In the genomic region with DNA sequence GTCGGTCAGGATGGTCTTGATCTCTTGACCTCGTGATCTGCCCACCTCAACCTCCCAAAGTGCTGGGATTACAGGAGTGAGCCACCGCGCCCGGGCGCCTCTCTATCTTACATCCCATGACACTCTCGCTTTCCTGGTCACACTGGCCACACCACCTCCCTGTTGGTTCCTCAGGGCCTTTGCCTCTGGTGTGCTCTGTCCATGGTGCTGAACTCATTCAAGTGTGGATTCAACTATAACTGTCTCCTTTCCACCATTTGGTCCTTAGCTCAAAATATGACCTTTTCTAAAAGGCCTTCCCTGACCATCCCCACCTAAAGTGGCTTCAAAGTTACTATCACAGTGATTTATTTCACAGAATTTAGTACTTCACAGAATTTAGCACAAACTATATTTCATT, we compare ENCODE assay signal across 18 cellular contexts. TPM values are rescaled to one million over a fixed set of nuclear protein-coding genes. Genes with fewer than 3 reads are reported as not detected.
DNase-seq lines count a peak whose midpoint lies in the region; ATAC-seq and TF ChIP-seq lines count a peak whose summit lies in the region.
"Had no signal": no experiment of that assay in that cellular context is flagged by ENCODE, and none has a peak within 500 bp of the region (broad histone marks: within the 10 kb centered on the region; RNA-seq: fewer than 3 reads in every experiment).

No MANE protein-coding gene starts in this region.

- DNase-seq in ELR (ENCODE audit: low read depth) (peak; percentile 29), Kasumi-1 (lab: John Stamatoyannopoulos, UW) (peak; percentile 7 to 43), activated B cell treated with CpG ODN at 0.5 μM for 24 hours (no peak), left kidney (ENCODE audit: low read depth, low spot score) (peak; percentile 76), smooth muscle cell (lab: John Stamatoyannopoulos, UW; ENCODE audit: unreplicated experiment) (no peak), NCI-H1417 treated with DMSO at 0.1 percent for 48 hours (lab: John Stamatoyannopoulos, UW) (no peak)
- no peak for DNase-seq in effector CD8-positive, alpha-beta T cell (lab: John Stamatoyannopoulos, UW)
- DNase-seq: activated CD4-positive, alpha-beta memory T cell treated with anti-CD3 and anti-CD28 coated beads, Interleukin-2, amount 10 ng/mL, durations not matched to agents 7 days and 5 days; activated naive CD4-positive, alpha-beta T cell; CD4-positive, alpha-beta memory T cell; NCI-H146; NCI-H82; SW 1271 had no signal

- no peak for TF ChIP-seq CTCF in activated B cell treated with CpG ODN at 0.5 μM for 24 hours (IDR thresholded peaks at IDR 0.05)
- no peak for TF ChIP-seq CTCF in smooth muscle cell (IDR thresholded peaks at IDR 0.05; ENCODE audit: borderline replicate concordance, insufficient read depth, poor library complexity, severe bottlenecking)

- intact Hi-C loops in activated B cell treated with CpG ODN at 0.5 μM for 24 hours (cut with micrococcal nuclease), result no loop called here

- H3F3A ChIP-seq in smooth muscle cell (ENCODE audit: low read depth), result no peaks in the 10 kb centered on the region

- H4K20me1 ChIP-seq in smooth muscle cell (ENCODE audit: low read depth), result no peaks in the 10 kb centered on the region

- POLR2A ChIA-PET in activated B cell treated with CpG ODN at 0.5 μM for 24 hours (lab: Charles Lee), result no interaction called here

- no peak overlapping the region for H3K4me2 ChIP-seq in smooth muscle cell

- H3K27ac ChIP-seq in smooth muscle cell (ENCODE audit: low read depth), result no peak overlapping the region
- H3K27ac ChIP-seq: HL-60, skin epidermis, thoracic aorta had no signal

- no peak overlapping the region for H3K4me3 ChIP-seq in smooth muscle cell
- H3K4me3 ChIP-seq: skin epidermis, thoracic aorta had no signal

- no peak overlapping the region for H2AFZ ChIP-seq in smooth muscle cell (ENCODE audit: low read depth)

- H3K36me3 ChIP-seq in smooth muscle cell (ENCODE audit: low read depth), result no peaks in the 10 kb centered on the region
- H3K36me3 ChIP-seq: thoracic aorta had no signal

- CTCF ChIA-PET in activated B cell treated with CpG ODN at 0.5 μM for 24 hours (lab: Charles Lee), result no interaction called here

- no peak overlapping the region for H3K4me3 Mint-ChIP-seq in activated B cell treated with CpG ODN at 0.5 μM for 24 hours
- H3K4me3 Mint-ChIP-seq: activated CD4-positive, alpha-beta memory T cell treated with anti-CD3 and anti-CD28 coated beads, Interleukin-2, amount 10 ng/mL, durations not matched to agents 7 days and 5 days; nephron had no signal

- H3K9me3 Mint-ChIP-seq in activated B cell treated with CpG ODN at 0.5 μM for 24 hours, result peaks cover 33% of the 10 kb centered on the region

- no peaks in the 10 kb centered on the region for H3K9me3 ChIP-seq in smooth muscle cell (replicated peaks; ENCODE audit: low read depth)

- H3K9ac ChIP-seq in smooth muscle cell (ENCODE audit: low read depth), result no peak overlapping the region

- WGBS in smooth muscle cell (ENCODE audit: low lambda C conversion rate), result 93% methylated on average over 7 of the region's 7 CpGs

- peak overlapping the region; percentile 56 for H3K27ac Mint-ChIP-seq in activated B cell treated with CpG ODN at 0.5 μM for 24 hours
- H3K27ac Mint-ChIP-seq: activated CD4-positive, alpha-beta memory T cell treated with anti-CD3 and anti-CD28 coated beads, Interleukin-2, amount 10 ng/mL, durations not matched to agents 7 days and 5 days; nephron had no signal

- H3K79me2 ChIP-seq in smooth muscle cell (ENCODE audit: low read depth), result no peaks in the 10 kb centered on the region

- H3K27me3 ChIP-seq in smooth muscle cell (ENCODE audit: low read depth), result no peaks in the 10 kb centered on the region

- no peak for ATAC-seq in activated B cell treated with CpG ODN at 0.5 μM for 24 hours (ENCODE audit: low read depth)
- no peak for ATAC-seq in HG03175 (IDR thresholded peaks at IDR 0.05; ENCODE audit: unreplicated experiment)

- peaks cover 14% of the 10 kb centered on the region for H3K27me3 Mint-ChIP-seq in activated B cell treated with CpG ODN at 0.5 μM for 24 hours
- H3K27me3 Mint-ChIP-seq: activated CD4-positive, alpha-beta memory T cell treated with anti-CD3 and anti-CD28 coated beads, Interleukin-2, amount 10 ng/mL, durations not matched to agents 7 days and 5 days had no signal

- no peaks in the 10 kb centered on the region for H3K4me1 ChIP-seq in smooth muscle cell (ENCODE audit: low read depth)

- peaks cover 2% of the 10 kb centered on the region for H3K36me3 Mint-ChIP-seq in activated B cell treated with CpG ODN at 0.5 μM for 24 hours (ENCODE audit: low read depth)

- no peaks in the 10 kb centered on the region for H3K4me1 Mint-ChIP-seq in activated B cell treated with CpG ODN at 0.5 μM for 24 hours
- H3K4me1 Mint-ChIP-seq: activated CD4-positive, alpha-beta memory T cell treated with anti-CD3 and anti-CD28 coated beads, Interleukin-2, amount 10 ng/mL, durations not matched to agents 7 days and 5 days; nephron had no signal

RNA-seq across cellular contexts. Expression of a gene that starts 3.7 kb away (rescaled TPM):
- total RNA-seq in activated B cell treated with CpG ODN at 0.5 μM for 24 hours, result not detected in 2 replicates
- 0.63 and 1.7 TPM in 2 replicates for total RNA-seq in smooth muscle cell
- 0.56 and 0.94 TPM in 2 replicates for polyA plus RNA-seq in smooth muscle cell
- total RNA-seq: CD4-positive, alpha-beta memory T cell had no signal
- polyA plus RNA-seq: CD4-positive, alpha-beta memory T cell had no signal

RNA-seq across cellular contexts. Expression of a gene that starts 32.3 kb away (rescaled TPM):
- total RNA-seq in activated B cell treated with CpG ODN at 0.5 μM for 24 hours, result 5.5 and 5.7 TPM in 2 replicates
- not detected in 2 replicates for total RNA-seq in smooth muscle cell
- not detected in 2 replicates for polyA plus RNA-seq in smooth muscle cell

RNA-seq across cellular contexts. Expression of a gene that starts 44.1 kb away (rescaled TPM):
- total RNA-seq in activated B cell treated with CpG ODN at 0.5 μM for 24 hours (6.3 and 6.7 TPM in 2 replicates), smooth muscle cell (5.9 and 10.1 TPM in 2 replicates)
- 11.2 and 11.6 TPM in 2 replicates for polyA plus RNA-seq in smooth muscle cell

Comparison
In these comparisons a context has a peak if more than half of its experiments do, and no peak if none do; other contexts are left out.
1. DNase-seq: peak in ELR (single experiment), Kasumi-1 (2 of 2) and left kidney (single experiment); none in activated B cell treated with CpG ODN at 0.5 μM for 24 hours (single experiment), smooth muscle cell (single experiment), effector CD8-positive, alpha-beta T cell (single experiment) and NCI-H1417 treated with DMSO at 0.1 percent for 48 hours (single experiment).